In genomic region chr9:128750926-128751595, GRCh38 we compare ENCODE assay signal across 23 cellular contexts.
"Had no signal": no experiment of that assay in that cellular context is flagged by ENCODE, and none has a peak within 500 bp of the region (broad histone marks: within the 10 kb centered on the region; RNA-seq: fewer than 3 reads in every experiment).

No MANE protein-coding gene starts in this region.

- H3K9me3 ChIP-seq: body of pancreas had no signal

- H3K4me1 ChIP-seq: body of pancreas had no signal

- H3K27me3 ChIP-seq: body of pancreas had no signal

- DNase-seq: activated CD4-positive, alpha-beta memory T cell treated with anti-CD3 and anti-CD28 coated beads, Interleukin-2, amount 10 ng/mL, durations not matched to agents 7 days and 5 days; activated CD4-positive, alpha-beta T cell treated with anti-CD3 and anti-CD28 coated beads for 4 hours; activated CD4-positive, alpha-beta T cell treated with anti-CD3 and anti-CD28 coated beads, Interleukin-2, amount 10 ng/mL, durations not matched to agents 7 days and 5 days; activated CD4-positive, alpha-beta T cell treated with anti-CD3 and anti-CD28 coated beads, Interleukin-2, amount 50 U/mL, for 4 hours; activated CD4-positive, CD25-positive, alpha-beta regulatory T cell; activated CD4-positive, CD25-positive, alpha-beta regulatory T cell treated with anti-CD3 and anti-CD28 coated beads, Interleukin-2, amount 50 U/mL, for 72 hours; activated effector memory CD4-positive, alpha-beta T cell treated with Interleukin-2 at 50 U/mL for 16 hours; activated gamma-delta T cell treated with Interleukin-2 at 50 U/mL for 16 hours; activated naive CD4-positive, alpha-beta T cell treated with anti-CD3 and anti-CD28 coated beads, Interleukin-2, amount 50 U/mL, for 16 hours; activated naive CD4-positive, alpha-beta T cell treated with Interleukin-2 at 50 U/mL for 16 hours; activated T-cell treated with anti-CD3 and anti-CD28 coated beads, Interleukin-2, amount 50 U/mL, for 4 hours; amniotic stem cell; aorta; body of pancreas; caudate nucleus; cortex of kidney; dermis blood vessel endothelial cell; effector CD4-positive, alpha-beta T cell; foreskin fibroblast; head of caudate nucleus; T-helper 2 cell had no signal

- H3K27ac ChIP-seq: body of pancreas, epithelial cell of prostate had no signal

- H3K4me3 ChIP-seq: body of pancreas had no signal

- ATAC-seq: activated T-cell treated with anti-CD3 and anti-CD28 coated beads, Interleukin-2, amount 50 U/mL, for 4 hours; activated T-helper 17 cell treated with anti-CD3 and anti-CD28 coated beads, Interleukin-2, amount 50 U/mL, for 72 hours; body of pancreas had no signal
